8 cellular contexts compared by ENCODE assay signal in the genomic region with DNA sequence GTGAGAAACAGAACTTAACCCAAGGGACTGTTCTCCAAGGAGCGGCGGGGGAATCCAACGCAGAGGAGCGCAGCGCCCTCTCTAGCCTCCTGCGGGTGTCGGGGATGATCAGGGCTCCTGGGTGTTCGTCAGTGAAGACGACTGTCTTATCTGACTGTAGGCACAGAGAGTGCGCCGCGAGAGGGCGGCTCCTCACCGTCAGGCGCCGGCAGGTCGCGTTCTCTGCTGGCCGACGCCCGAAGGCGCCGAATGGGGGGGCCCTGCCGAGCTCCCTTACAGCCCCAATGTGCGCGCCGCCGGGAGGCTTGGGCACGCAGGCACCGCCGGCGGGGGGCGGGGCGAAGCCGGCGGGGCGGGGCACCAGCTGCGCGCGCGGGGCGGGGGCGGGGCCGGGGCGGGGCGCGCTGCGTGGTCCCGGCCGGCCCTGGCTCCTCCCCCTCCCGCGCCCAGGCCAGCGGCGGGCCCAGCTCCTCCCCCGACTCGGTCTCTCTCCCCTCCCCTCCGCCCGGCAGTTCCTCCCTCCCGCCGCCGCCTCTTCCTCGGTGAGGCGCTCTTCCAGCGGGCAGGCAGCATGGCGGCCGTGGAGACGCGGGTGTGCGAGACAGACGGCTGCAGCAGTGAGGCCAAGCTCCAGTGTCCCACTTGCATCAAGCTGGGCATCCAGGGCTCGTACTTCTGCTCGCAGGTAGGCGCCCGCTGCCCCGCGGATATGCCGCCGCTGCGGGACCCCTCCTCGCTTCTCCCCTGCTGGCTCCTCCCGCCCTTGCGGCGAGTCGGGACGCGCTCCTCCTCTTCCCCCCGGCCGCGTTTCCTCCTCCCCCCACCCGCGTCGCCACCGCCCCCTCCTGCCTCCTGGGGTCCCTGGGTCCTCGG. TPM values are rescaled to one million over a fixed set of nuclear protein-coding genes. Genes with fewer than 3 reads are reported as not detected.
DNase-seq lines count a peak whose midpoint lies in the region; ATAC-seq and TF ChIP-seq lines count a peak whose summit lies in the region.

A gene (plus strand): TSS at position 539 of the 873 bp plus-strand sequence. CDS start 33 bp downstream, at position 572.

- H3K27ac ChIP-seq in IMR-90 (ENCODE audit: insufficient read depth, low read length) (peak within 1 kb of the TSS; percentile 98), OCI-LY7 (ENCODE audit: low read depth, low read length, poor library complexity, severe bottlenecking) (peak within 1 kb of the TSS; percentile 72)

- H2AFZ ChIP-seq in IMR-90 (replicated peaks; ENCODE audit: low read length, poor library complexity) (peak within 1 kb of the TSS; percentile 100), OCI-LY7 (ENCODE audit: low read length) (peak within 1 kb of the TSS; percentile 94)

- peak within 1 kb of the TSS; percentile 85 for H3K18ac ChIP-seq in IMR-90 (ENCODE audit: low read depth, low read length)

- H2BK20ac ChIP-seq in IMR-90 (ENCODE audit: low read depth, low read length) = peak within 1 kb of the TSS; percentile 57; the same call in 1 of the 2 replicates

- intact Hi-C loops in IMR-90 (cut with micrococcal nuclease) = loop anchor here (1.0 to 5.0 kb wide), 3 partner anchors 61 to 409 kb away; a partner anchor contains a TSS
- intact Hi-C loops in OCI-LY7 (cut with micrococcal nuclease; ENCODE audit: unreplicated experiment) = loop anchor here (1.0 to 10.0 kb wide), 7 partner anchors 61 to 852 kb away; a partner anchor contains a TSS
- intact Hi-C loops in mucosa of descending colon (cut with DNase I, micrococcal nuclease) = no loop called here

- no peaks in the 10 kb centered on the region for H3K36me3 ChIP-seq in IMR-90 (ENCODE audit: control insufficient read depth, insufficient read depth, low read length)
- H3K36me3 ChIP-seq in OCI-LY7 (ENCODE audit: insufficient read depth, low read length) = peaks cover 29% of the 10 kb centered on the region
- no peaks in the 10 kb centered on the region for H3K36me3 ChIP-seq in mucosa of descending colon (ENCODE audit: low read depth)

- H3K27me3 ChIP-seq in IMR-90 (ENCODE audit: control insufficient read depth, insufficient read depth, low read length) = no peaks in the 10 kb centered on the region

- H2AK9ac ChIP-seq in IMR-90 (replicated peaks; ENCODE audit: low read depth, low read length, poor library complexity) = peak within 1 kb of the TSS; percentile 93

- H3K4me3 ChIP-seq in IMR-90 (ENCODE audit: insufficient read depth, low read depth, low read length) (peak within 1 kb of the TSS; percentile 98), OCI-LY7 (ENCODE audit: low read depth, low read length, poor library complexity, severe bottlenecking) (peak within 1 kb of the TSS; percentile 92), epithelial cell of esophagus (ENCODE audit: low read length) (peak within 1 kb of the TSS; percentile 84), mucosa of descending colon (peak within 1 kb of the TSS; percentile 97)

- H3K9me2 ChIP-seq in OCI-LY7 (ENCODE audit: insufficient read depth, low read length) = no peaks in the 10 kb centered on the region

- TF ChIP-seq RAD21 in IMR-90 (IDR thresholded peaks at IDR 0.05; ENCODE audit: low read length) = peak; percentile 67

- H4K5ac ChIP-seq in IMR-90 (ENCODE audit: low read depth, low read length) = peak within 1 kb of the TSS; percentile 86

- peak within 1 kb of the TSS; percentile 94 for H2BK5ac ChIP-seq in IMR-90 (ENCODE audit: low read depth, low read length, poor library complexity, severe bottlenecking)

- H4K91ac ChIP-seq in IMR-90 (ENCODE audit: insufficient read depth, low read depth, low read length) = peak within 1 kb of the TSS; percentile 89

- POLR2A ChIA-PET in IMR-90 (lab: Charles Lee; ENCODE audit: unreplicated experiment) = interaction anchor here (0.9 kb wide), 1 partner anchor 93 kb away, joined by 3 read pairs; a partner anchor contains a TSS
- POLR2A ChIA-PET in OCI-LY7 (lab: Charles Lee) = interaction anchor here (0.5 to 3.6 kb wide), 21 partner anchors 10 to 852 kb away, joined by 3 to 20 read pairs (median 4); a partner anchor contains a TSS

- peaks cover 7 to 17% of the 10 kb centered on the region in 2 experiments; a peak in 2 of 4 replicates for H3K79me1 ChIP-seq in IMR-90 (ENCODE audit: low read depth in 1 of 2, low read length in 2 of 2)

- H2BK120ac ChIP-seq in IMR-90 (ENCODE audit: low read depth, low read length) = peak within 1 kb of the TSS; percentile 89

- dilution Hi-C loops in IMR-90 (cut with HindIII; ENCODE audit: low sequenced_read_pairs, unreplicated experiment) = no loop called here

- H2AK5ac ChIP-seq in IMR-90 (ENCODE audit: low read depth, low read length) = peak within 1 kb of the TSS; percentile 88; the same call in 1 of the 2 replicates

- 0% methylated on average over 29 of the region's 94 CpGs; no CpG with 5 or more reads in 1 of the 2 experiments for WGBS in IMR-90 (ENCODE audit: extremely low coverage in 2 of 2, insufficient read length in 1 of 2), 2 experiments

- ATAC-seq in GM21528 (IDR thresholded peaks at IDR 0.05; ENCODE audit: low FRiP score, unreplicated experiment) (peak; percentile 88), IMR-90 (ENCODE audit: low read depth) (peak; percentile 95), mucosa of descending colon (peak; percentile 92)

- peak; percentile 73 for TF ChIP-seq CTCF in IMR-90 (conservative IDR thresholded peaks at IDR 0.05; ENCODE audit: low read depth, low read length)
- peak; percentile 86 for TF ChIP-seq CTCF in OCI-LY7 (conservative IDR thresholded peaks at IDR 0.05; ENCODE audit: low read length)
- peak; percentile 62 for TF ChIP-seq CTCF in epithelial cell of esophagus (IDR thresholded peaks at IDR 0.05; ENCODE audit: insufficient read depth, low read depth, low read length, missing control alignments)
- peak; percentile 44 for TF ChIP-seq CTCF in mucosa of descending colon (IDR thresholded peaks at IDR 0.05)

- H2BK15ac ChIP-seq in IMR-90 (ENCODE audit: low read depth, low read length) = peak within 1 kb of the TSS; percentile 94; the same call in 2 of the 3 replicates

- H3K4me2 ChIP-seq in IMR-90 (ENCODE audit: low read depth, low read length) (peak within 1 kb of the TSS; percentile 93), OCI-LY7 (ENCODE audit: low read length) (peak within 1 kb of the TSS; percentile 88)

- H3K9me3 ChIP-seq in IMR-90 (ENCODE audit: control insufficient read depth, insufficient read depth, low read length) (no peaks in the 10 kb centered on the region), OCI-LY7 (ENCODE audit: low read length) (no peaks in the 10 kb centered on the region; the same call in 1 of the 2 replicates), mucosa of descending colon (no peaks in the 10 kb centered on the region)

- H3K9me1 ChIP-seq in IMR-90 (ENCODE audit: insufficient read depth, low read length) = no peaks in the 10 kb centered on the region

- BruUV-seq in IMR-90 (replicated peaks; lab: Mats Ljungman, UMichigan) (no TSS peak), OCI-LY7 (replicated peaks; lab: Mats Ljungman, UMichigan) (no TSS peak)

- peak within 1 kb of the TSS; percentile 99 for H3K14ac ChIP-seq in IMR-90 (replicated peaks; ENCODE audit: low read depth, low read length)

- in situ Hi-C loops in IMR-90 (cut with MboI; ENCODE audit: low sequenced_read_pairs) = no loop called here

- CTCF ChIA-PET in IMR-90 (lab: Yijun Ruan, JAX) (interaction anchor here (0.6 to 1.8 kb wide), 13 partner anchors 11 to 468 kb away, joined by 3 to 16 read pairs (median 3); a partner anchor contains a TSS), OCI-LY7 (lab: Charles Lee; ENCODE audit: unreplicated experiment) (interaction anchor here (0.6 to 2.7 kb wide), 9 partner anchors 11 to 93 kb away, joined by 3 to 18 read pairs (median 4); a partner anchor contains a TSS)

- H3K23ac ChIP-seq in IMR-90 (ENCODE audit: low read depth, low read length) = peak within 1 kb of the TSS; percentile 99

- H3K4ac ChIP-seq in IMR-90 (ENCODE audit: low read depth, low read length) = peak within 1 kb of the TSS; percentile 95

- H3K79me2 ChIP-seq in OCI-LY7 (ENCODE audit: insufficient read depth, low read depth, low read length) = peaks cover 46% of the 10 kb centered on the region

- H4K20me1 ChIP-seq in IMR-90 (ENCODE audit: insufficient read depth, low read length) (peaks cover 9% of the 10 kb centered on the region), OCI-LY7 (ENCODE audit: insufficient read depth, low read length) (peaks cover 18% of the 10 kb centered on the region; the same call in 1 of the 2 replicates)

- H3K4me1 ChIP-seq in IMR-90 (ENCODE audit: control insufficient read depth, insufficient read depth, low read length) (no peaks in the 10 kb centered on the region), OCI-LY7 (ENCODE audit: insufficient read depth, low read length, poor library complexity, severe bottlenecking) (peaks cover 15% of the 10 kb centered on the region), mucosa of descending colon (ENCODE audit: low read depth) (peaks cover 21% of the 10 kb centered on the region)

- peak within 1 kb of the TSS; percentile 89; the same call in 1 of the 2 replicates for H3K56ac ChIP-seq in IMR-90 (ENCODE audit: extremely low read depth, insufficient read depth, low read length)

- H4K8ac ChIP-seq in IMR-90 (ENCODE audit: low read depth in 2 of 2, low read length in 2 of 2) = peak within 1 kb of the TSS; percentile 72 to 96

- peak within 1 kb of the TSS; percentile 94 for H3K9ac ChIP-seq in IMR-90 (ENCODE audit: low read depth, low read length)

- DNase-seq in DMS114 treated with DMSO at 0.1 percent for 48 hours (lab: John Stamatoyannopoulos, UW; ENCODE audit: unreplicated experiment) (peak; percentile 51), IMR-90 (peak; percentile 92), OCI-LY7 (ENCODE audit: low spot score) (peak; percentile 98), activated T-cell treated with anti-CD3 and anti-CD28 coated beads for 24 hours (ENCODE audit: low read depth) (peak; percentile 94), epithelial cell of esophagus (ENCODE audit: low read depth) (peak; percentile 99), mucosa of descending colon (peak; percentile 97 to 99 (median 98))
- DNase-seq in stimulated activated CD8-positive, alpha-beta memory T cell treated with anti-CD3 and anti-CD28 coated beads, Interleukin-4, amount 100 ng/mL, for 24 hours (ENCODE audit: low read depth) = peak; percentile 92

- TF ChIP-seq POLR2A in IMR-90 (IDR thresholded peaks at IDR 0.05; ENCODE audit: low read depth, low read length) = peak; percentile 55; the same call in 1 of the 2 replicates

TF ChIP-seq in IMR-90, 13 proteins besides CTCF, POLR2A, EP300 and RAD21 (continues in another document):
- TF ChIP-seq CHD1 (IDR thresholded peaks at IDR 0.05; ENCODE audit: low read depth, low read length) = no peak
- peak; percentile 61; the same call in 1 of the 2 replicates for TF ChIP-seq MXI1 (IDR thresholded peaks at IDR 0.05; ENCODE audit: borderline replicate concordance, low read depth, low read length)
- TF ChIP-seq FOS (IDR thresholded peaks at IDR 0.05; ENCODE audit: low read depth, low read length) = no peak
- TF ChIP-seq SMC3 (IDR thresholded peaks at IDR 0.05; ENCODE audit: low read depth, low read length) = peak; percentile 57

RNA-seq across cellular contexts. Expression of the gene that starts here (rescaled TPM):
- total RNA-seq in IMR-90 (2012; rRNA removed) = 43.7 and 76.1 TPM in 2 replicates
- 38.2 and 47.9 TPM in 2 replicates for polyA plus RNA-seq in IMR-90 (2012; rRNA removed)
- polyA plus RNA-seq in IMR-90 (2012; cell fraction: cytosol; rRNA removed) = 10.2 and 21.2 TPM in 2 replicates
- 18.8 and 53.5 TPM in 2 replicates for polyA plus RNA-seq in IMR-90 (2012; cell fraction: nucleus; rRNA removed; ENCODE audit: low replicate concordance)
- 42.6 and 46.8 TPM in 2 replicates for total RNA-seq in OCI-LY7 (2014; rRNA removed; shearing (Covaris generic))
- total RNA-seq in OCI-LY7 (2022) = 52.8 and 53.6 TPM in 2 replicates
- 10 to 100 TPM; 53.7 to 70.1 (median 55.0) TPM for total RNA-seq in mucosa of descending colon

Comparison
In these comparisons a context has a peak if more than half of its experiments do, and no peak if none do; other contexts are left out.
1. Peak in every context shown above with its lines: DNase-seq, ATAC-seq, H3K4me3 ChIP-seq and H3K27ac ChIP-seq.
2. intact Hi-C loops: an anchor here in IMR-90 (1.0 to 5.0 kb wide) and OCI-LY7 (1.0 to 10.0 kb wide); none called in mucosa of descending colon.